Comparison of ENCODE assay signal across 30 cellular contexts in genomic region chr12:52617403-52617785, GRCh38. TPM values are rescaled to one million over a fixed set of nuclear protein-coding genes. Genes with fewer than 3 reads are reported as not detected.
"Had no signal": no experiment of that assay in that cellular context is flagged by ENCODE, and none has a peak within 500 bp of the region (broad histone marks: within the 10 kb centered on the region; RNA-seq: fewer than 3 reads in every experiment).

No MANE protein-coding gene starts in this region.

- H3K9me3 ChIP-seq: breast epithelium, heart left ventricle, sigmoid colon, thyroid gland, upper lobe of right lung had no signal

- H3K36me3 ChIP-seq: breast epithelium, heart left ventricle, sigmoid colon, thyroid gland, upper lobe of right lung had no signal

- ATAC-seq: activated CD4-positive, alpha-beta T cell treated with anti-CD3 and anti-CD28 coated beads for 36 hours; activated CD8-positive, alpha-beta memory T cell treated with anti-CD3 and anti-CD28 coated beads, Interleukin-2, amount 10 ng/mL, durations not matched to agents 7 days and 5 days; heart left ventricle; left colon; T-helper 17 cell; upper lobe of right lung had no signal

- H3K4me1 Mint-ChIP-seq: activated B cell treated with CpG ODN at 0.5 μM for 24 hours had no signal

- H3K4me1 ChIP-seq: breast epithelium, heart left ventricle, sigmoid colon, thyroid gland, upper lobe of right lung had no signal

- H3K36me3 Mint-ChIP-seq: activated CD4-positive, alpha-beta memory T cell treated with anti-CD3 and anti-CD28 coated beads for 36 hours; activated CD8-positive, alpha-beta memory T cell treated with anti-CD3 and anti-CD28 coated beads, Interleukin-2, amount 10 ng/mL, durations not matched to agents 7 days and 5 days had no signal

- H3K4me2 ChIP-seq: smooth muscle cell had no signal

- H3K27ac ChIP-seq: breast epithelium, coronary artery, epithelial cell of prostate, heart left ventricle, sigmoid colon, thyroid gland, upper lobe of right lung had no signal

- H3K9me3 Mint-ChIP-seq: activated B cell treated with CpG ODN at 0.5 μM for 24 hours; activated CD4-positive, alpha-beta memory T cell treated with anti-CD3 and anti-CD28 coated beads for 36 hours had no signal

- H3K27ac Mint-ChIP-seq: activated B cell treated with CpG ODN at 0.5 μM for 24 hours; activated CD4-positive, alpha-beta memory T cell treated with anti-CD3 and anti-CD28 coated beads for 36 hours; activated CD8-positive, alpha-beta memory T cell treated with anti-CD3 and anti-CD28 coated beads, Interleukin-2, amount 10 ng/mL, durations not matched to agents 7 days and 5 days; T-helper 17 cell had no signal

- H3K4me3 ChIP-seq: breast epithelium, coronary artery, heart left ventricle, sigmoid colon, smooth muscle cell, thyroid gland, upper lobe of right lung had no signal

- H3K27me3 Mint-ChIP-seq: activated CD4-positive, alpha-beta T cell treated with anti-CD3 and anti-CD28 coated beads for 36 hours had no signal

- H3K27me3 ChIP-seq: breast epithelium, sigmoid colon, thyroid gland, upper lobe of right lung had no signal

- H3K4me3 Mint-ChIP-seq: activated B cell treated with CpG ODN at 0.5 μM for 24 hours; activated CD4-positive, alpha-beta memory T cell treated with anti-CD3 and anti-CD28 coated beads for 36 hours; activated CD4-positive, alpha-beta T cell treated with anti-CD3 and anti-CD28 coated beads for 36 hours; activated CD8-positive, alpha-beta memory T cell treated with anti-CD3 and anti-CD28 coated beads, Interleukin-2, amount 10 ng/mL, durations not matched to agents 7 days and 5 days; T-helper 17 cell had no signal

- DNase-seq: activated B cell treated with CpG ODN at 0.5 μM for 24 hours; activated CD4-positive, alpha-beta memory T cell treated with anti-CD3 and anti-CD28 coated beads for 36 hours; activated CD4-positive, alpha-beta T cell treated with anti-CD3 and anti-CD28 coated beads for 36 hours; activated CD8-positive, alpha-beta memory T cell treated with anti-CD3 and anti-CD28 coated beads, Interleukin-2, amount 10 ng/mL, durations not matched to agents 7 days and 5 days; activated effector memory CD4-positive, alpha-beta T cell treated with anti-CD3 and anti-CD28 coated beads, Interleukin-2, amount 50 U/mL, for 16 hours; activated naive CD4-positive, alpha-beta T cell treated with anti-CD3 and anti-CD28 coated beads, Interleukin-2, amount 50 U/mL, for 16 hours; activated T-cell treated with anti-CD3 and anti-CD28 coated beads for 4 hours; cerebellar nuclear complex; heart left ventricle; left colon; mesenchymal stem cell; occipital lobe; sigmoid colon; stimulated activated CD4-positive, alpha-beta T cell treated with anti-CD3 and anti-CD28 coated beads, Interleukin-15, amount 100 ng/mL, for 24 hours; stimulated activated CD8-positive, alpha-beta memory T cell treated with anti-CD3 and anti-CD28 coated beads, Interleukin-4, amount 100 ng/mL, for 48 hours; stimulated activated naive CD4-positive, alpha-beta T cell treated with Interleukin-2 at 50 U/mL for 16 hours; substantia nigra; T-helper 17 cell; thyroid gland; upper lobe of right lung had no signal

RNA-seq across cellular contexts. Expression of gene KRT73, which starts 1.0 kb away (rescaled TPM):
- total RNA-seq: activated B cell treated with CpG ODN at 0.5 μM for 24 hours; activated CD8-positive, alpha-beta memory T cell treated with anti-CD3 and anti-CD28 coated beads, Interleukin-2, amount 10 ng/mL, durations not matched to agents 7 days and 5 days; breast epithelium; fibroblast of villous mesenchyme; heart left ventricle; left colon; myocyte; occipital lobe; posterior vena cava; renal cortical epithelial cell; sigmoid colon; smooth muscle cell; thyroid gland had no signal
- polyA plus RNA-seq: heart left ventricle, neural cell, smooth muscle cell had no signal

RNA-seq across cellular contexts. Expression of gene KRT72, which starts 16.1 kb away (rescaled TPM):
- total RNA-seq: activated B cell treated with CpG ODN at 0.5 μM for 24 hours, breast epithelium, fibroblast of villous mesenchyme, heart left ventricle, left colon, myocyte, occipital lobe, posterior vena cava, renal cortical epithelial cell, sigmoid colon, smooth muscle cell, thyroid gland, upper lobe of right lung had no signal
- polyA plus RNA-seq: heart left ventricle, keratinocyte, neural cell, smooth muscle cell had no signal

RNA-seq across cellular contexts. Expression of gene KRT2, which starts 34.6 kb away (rescaled TPM):
- total RNA-seq: activated B cell treated with CpG ODN at 0.5 μM for 24 hours; activated CD4-positive, alpha-beta memory T cell treated with anti-CD3 and anti-CD28 coated beads for 36 hours; activated CD4-positive, alpha-beta T cell treated with anti-CD3 and anti-CD28 coated beads for 36 hours; activated CD8-positive, alpha-beta memory T cell treated with anti-CD3 and anti-CD28 coated beads, Interleukin-2, amount 10 ng/mL, durations not matched to agents 7 days and 5 days; breast epithelium; fibroblast of villous mesenchyme; heart left ventricle; left colon; myocyte; occipital lobe; posterior vena cava; renal cortical epithelial cell; sigmoid colon; smooth muscle cell; T-helper 17 cell; upper lobe of right lung had no signal
- polyA plus RNA-seq: heart left ventricle, neural cell, smooth muscle cell had no signal

RNA-seq across cellular contexts. Expression of gene KRT74, which starts 43.8 kb away (rescaled TPM):
- total RNA-seq: activated B cell treated with CpG ODN at 0.5 μM for 24 hours; activated CD4-positive, alpha-beta memory T cell treated with anti-CD3 and anti-CD28 coated beads for 36 hours; activated CD4-positive, alpha-beta T cell treated with anti-CD3 and anti-CD28 coated beads for 36 hours; activated CD8-positive, alpha-beta memory T cell treated with anti-CD3 and anti-CD28 coated beads, Interleukin-2, amount 10 ng/mL, durations not matched to agents 7 days and 5 days; breast epithelium; fibroblast of villous mesenchyme; heart left ventricle; left colon; myocyte; occipital lobe; posterior vena cava; renal cortical epithelial cell; sigmoid colon; smooth muscle cell; T-helper 17 cell; thyroid gland; upper lobe of right lung had no signal
- polyA plus RNA-seq: heart left ventricle, neural cell, sigmoid colon, smooth muscle cell had no signal
